31 cellular contexts compared by ENCODE assay signal in genomic region chr15:80339601-80340000, GRCh38.
DNase-seq lines count a peak whose midpoint lies in the region; ATAC-seq and TF ChIP-seq lines count a peak whose summit lies in the region.
"Had no signal": no experiment of that assay in that cellular context is flagged by ENCODE, and none has a peak within 500 bp of the region (broad histone marks: within the 10 kb centered on the region; RNA-seq: fewer than 3 reads in every experiment).

No MANE protein-coding gene starts in this region.

- H3K4me1 ChIP-seq in right atrium auricular region: no peaks in the 10 kb centered on the region
- H3K4me1 ChIP-seq in right cardiac atrium (ENCODE audit: control insufficient read depth, insufficient read depth, low read length): peaks cover 4% of the 10 kb centered on the region
- H3K4me1 ChIP-seq: A549; BE2C; BLaER1; BLaER1 treated with 17β-estradiol and CSF1 and Interleukin-3, amounts not matched to agents 10 nM and 100 nM; Caco-2 had no signal

- H3K27me3 ChIP-seq in right atrium auricular region (no peaks in the 10 kb centered on the region), right cardiac atrium (ENCODE audit: control insufficient read depth, insufficient read depth) (no peaks in the 10 kb centered on the region)
- H3K27me3 ChIP-seq: BLaER1; BLaER1 treated with 17β-estradiol and CSF1 and Interleukin-3, amounts not matched to agents 10 nM and 100 nM had no signal

- H3K9me3 ChIP-seq in right atrium auricular region (no peaks in the 10 kb centered on the region), right cardiac atrium (ENCODE audit: control insufficient read depth, low read length) (no peaks in the 10 kb centered on the region)
- H3K9me3 ChIP-seq: BE2C, BLaER1, Caco-2 had no signal

- whole genome bisulfite sequencing in right cardiac atrium: 59% methylated on average over 3 of the region's 3 CpGs

- DNase-seq in Right ventricle myocardium superior (peak; percentile 43), right atrium auricular region (ENCODE audit: low spot score) (no peak), left ventricle myocardium superior (peak; percentile 40), Right ventricle myocardium inferior (ENCODE audit: missing footprints) (no peak), right cardiac atrium (peak in 2 of 3 donors; percentile 69 to 72), cardiac septum (ENCODE audit: low spot score) (no peak)
- DNase-seq: 8988T; ACHN; AML-193; BE2C; C1 segment of cervical spinal cord; Caco-2; Calu3; CD4-positive, alpha-beta memory T cell; CD4-positive, alpha-beta T cell; CD4-positive, CD25-positive, alpha-beta regulatory T cell; CD8-positive, alpha-beta memory T cell; CD8-positive, alpha-beta T cell; COR-L47; DMS 273 treated with DMSO at 0.1 percent for 48 hours; DMS153; DMS53; DMS79; DMS79 treated with DMSO at 0.1 percent for 48 hours; DND-41; EL had no signal

- H3K27ac ChIP-seq in right atrium auricular region: no peak overlapping the region
- no peak overlapping the region for H3K27ac ChIP-seq in right cardiac atrium (ENCODE audit: low read length)
- H3K27ac ChIP-seq: 22Rv1; A549; BLaER1; BLaER1 treated with 17β-estradiol and CSF1 and Interleukin-3, amounts not matched to agents 10 nM and 100 nM; C4-2B had no signal

- H3K4me3 ChIP-seq in right atrium auricular region (no peak overlapping the region), right cardiac atrium (ENCODE audit: low read length) (no peak overlapping the region)
- H3K4me3 ChIP-seq: A549; BLaER1; BLaER1 treated with 17β-estradiol and CSF1 and Interleukin-3, amounts not matched to agents 10 nM and 100 nM had no signal

- intact Hi-C loops in Right ventricle myocardium superior (cut with DNase I) (no loop called here), left ventricle myocardium superior (cut with micrococcal nuclease) (no loop called here), Right ventricle myocardium inferior (cut with DNase I) (no loop called here), right cardiac atrium (cut with DNase I) (no loop called here), cardiac septum (cut with DNase I) (no loop called here)

- no peak for ATAC-seq in Right ventricle myocardium superior (ENCODE audit: poor library complexity)
- no peak for ATAC-seq in left ventricle myocardium superior
- ATAC-seq in Right ventricle myocardium inferior: no peak
- ATAC-seq in right cardiac atrium: no peak
- ATAC-seq: A549; CD8-positive, alpha-beta T cell had no signal

- no peak for TF ChIP-seq CTCF in right atrium auricular region (IDR thresholded peaks at IDR 0.05)

- H3K36me3 ChIP-seq in right atrium auricular region: no peaks in the 10 kb centered on the region
- H3K36me3 ChIP-seq: BE2C; BLaER1; BLaER1 treated with 17β-estradiol and CSF1 and Interleukin-3, amounts not matched to agents 10 nM and 100 nM had no signal

Comparison
In these comparisons a context has a peak if more than half of its experiments do, and no peak if none do; other contexts are left out.
1. DNase-seq: peak in Right ventricle myocardium superior (single experiment), left ventricle myocardium superior (single experiment) and right cardiac atrium (2 of 3); none in right atrium auricular region (single experiment), Right ventricle myocardium inferior (single experiment) and cardiac septum (single experiment).